In the genomic region with DNA sequence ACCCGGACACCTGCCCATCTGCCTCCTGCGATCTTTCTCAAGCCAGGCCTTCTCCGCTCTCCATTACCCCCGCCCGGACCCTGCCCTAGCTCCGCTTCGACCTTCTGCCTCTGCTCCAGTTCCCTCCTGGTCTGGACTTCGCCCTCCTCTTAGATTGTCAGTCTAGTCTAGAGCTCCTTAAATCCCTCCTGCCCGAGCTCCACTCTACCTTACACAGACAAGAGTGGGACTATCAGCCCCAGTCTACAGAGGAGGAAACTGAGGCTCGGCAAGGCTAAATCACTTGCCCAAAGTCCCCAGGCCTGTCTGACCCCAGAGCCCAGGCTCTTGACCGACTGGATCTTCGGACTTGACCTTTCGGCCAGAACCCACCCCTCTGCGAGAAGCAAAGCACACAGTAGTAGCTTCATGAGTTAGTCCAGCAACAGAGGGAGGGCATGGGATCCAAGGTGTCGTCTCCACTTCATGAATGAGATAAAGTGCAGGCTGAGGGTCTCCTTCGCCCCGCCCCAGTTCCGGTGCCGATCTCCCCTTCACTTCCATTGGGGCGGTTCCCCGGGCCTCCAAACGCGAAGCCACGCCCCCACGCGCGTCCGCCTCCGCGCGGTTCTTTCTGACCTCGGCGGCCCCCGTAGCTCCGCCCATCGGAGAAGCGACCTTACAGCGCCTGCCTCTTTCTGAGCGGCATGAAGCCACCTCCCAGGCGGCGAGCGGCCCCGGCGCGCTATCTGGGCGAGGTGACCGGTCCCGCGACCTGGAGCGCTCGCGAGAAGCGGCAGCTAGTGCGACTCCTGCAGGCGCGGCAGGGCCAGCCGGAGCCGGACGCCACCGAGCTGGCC, we compare ENCODE assay signal across 1 cellular context.
A peak's percentile ranks its signal among the peaks of the same experiment; 100 is the strongest.
TF ChIP-seq lines count a peak whose summit lies in the region.

A gene with protein sequence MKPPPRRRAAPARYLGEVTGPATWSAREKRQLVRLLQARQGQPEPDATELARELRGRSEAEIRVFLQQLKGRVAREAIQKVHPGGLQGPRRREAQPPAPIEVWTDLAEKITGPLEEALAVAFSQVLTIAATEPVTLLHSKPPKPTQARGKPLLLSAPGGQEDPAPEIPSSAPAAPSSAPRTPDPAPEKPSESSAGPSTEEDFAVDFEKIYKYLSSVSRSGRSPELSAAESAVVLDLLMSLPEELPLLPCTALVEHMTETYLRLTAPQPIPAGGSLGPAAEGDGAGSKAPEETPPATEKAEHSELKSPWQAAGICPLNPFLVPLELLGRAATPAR (plus strand): TSS at position 658 of the 839 bp plus-strand sequence. CDS start 29 bp downstream, at position 687.

TF ChIP-seq in SK-N-SH, 30 proteins besides CTCF, POLR2A, EP300 and RAD21 (continued from another document):
- TF ChIP-seq, protein P1, sequence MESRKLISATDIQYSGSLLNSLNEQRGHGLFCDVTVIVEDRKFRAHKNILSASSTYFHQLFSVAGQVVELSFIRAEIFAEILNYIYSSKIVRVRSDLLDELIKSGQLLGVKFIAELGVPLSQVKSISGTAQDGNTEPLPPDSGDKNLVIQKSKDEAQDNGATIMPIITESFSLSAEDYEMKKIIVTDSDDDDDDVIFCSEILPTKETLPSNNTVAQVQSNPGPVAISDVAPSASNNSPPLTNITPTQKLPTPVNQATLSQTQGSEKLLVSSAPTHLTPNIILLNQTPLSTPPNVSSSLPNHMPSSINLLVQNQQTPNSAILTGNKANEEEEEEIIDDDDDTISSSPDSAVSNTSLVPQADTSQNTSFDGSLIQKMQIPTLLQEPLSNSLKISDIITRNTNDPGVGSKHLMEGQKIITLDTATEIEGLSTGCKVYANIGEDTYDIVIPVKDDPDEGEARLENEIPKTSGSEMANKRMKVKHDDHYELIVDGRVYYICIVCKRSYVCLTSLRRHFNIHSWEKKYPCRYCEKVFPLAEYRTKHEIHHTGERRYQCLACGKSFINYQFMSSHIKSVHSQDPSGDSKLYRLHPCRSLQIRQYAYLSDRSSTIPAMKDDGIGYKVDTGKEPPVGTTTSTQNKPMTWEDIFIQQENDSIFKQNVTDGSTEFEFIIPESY (IDR thresholded peaks at IDR 0.05; ENCODE audit: borderline replicate concordance, low read depth) = no peak
- TF ChIP-seq SIN3A (IDR thresholded peaks at IDR 0.05; ENCODE audit: borderline replicate concordance, low read depth, low read length) (peak; percentile 76; the same call in 1 of the 2 replicates), NFIC (IDR thresholded peaks at IDR 0.05; ENCODE audit: borderline replicate concordance) (peak; percentile 37; the same call in 1 of the 2 replicates), TEAD4 (IDR thresholded peaks at IDR 0.05; ENCODE audit: borderline replicate concordance, insufficient read depth) (no peak), RCOR1 (IDR thresholded peaks at IDR 0.05; ENCODE audit: low read length) (peak; percentile 17; the same call in 1 of the 2 replicates), EZH2phosphoT487 (IDR thresholded peaks at IDR 0.05; ENCODE audit: borderline replicate concordance, low read depth) (no peak), MXI1 (IDR thresholded peaks at IDR 0.05; ENCODE audit: low read depth, low read length) (peak; percentile 56; the same call in 1 of the 2 replicates), RXRA (IDR thresholded peaks at IDR 0.05; ENCODE audit: borderline replicate concordance, low read depth) (no peak), FOSL2 (IDR thresholded peaks at IDR 0.05; ENCODE audit: borderline replicate concordance, low read depth) (no peak), GATA2 (CRISPR knock-in tag; IDR thresholded peaks at IDR 0.05) (no peak), JUND (IDR thresholded peaks at IDR 0.05) (no peak), FOXJ3 (CRISPR knock-in tag; IDR thresholded peaks at IDR 0.05) (no peak; the same call in 1 of the 2 replicates), FOXM1 (IDR thresholded peaks at IDR 0.05; ENCODE audit: low read depth) (no peak), SMC3 (IDR thresholded peaks at IDR 0.05; ENCODE audit: low read depth, low read length) (no peak), YY1 (IDR thresholded peaks at IDR 0.05; ENCODE audit: low read depth) (peak; percentile 34; the same call in 1 of the 2 replicates), CHD2 (IDR thresholded peaks at IDR 0.05; ENCODE audit: low read length, partially characterized antibody) (peak; percentile 59), RFX5 (IDR thresholded peaks at IDR 0.05; ENCODE audit: low read length) (no peak), POLR2AphosphoS5 (IDR thresholded peaks at IDR 0.05; ENCODE audit: low read depth, low read length) (peak; percentile 83)
- TF ChIP-seq, protein P2, sequence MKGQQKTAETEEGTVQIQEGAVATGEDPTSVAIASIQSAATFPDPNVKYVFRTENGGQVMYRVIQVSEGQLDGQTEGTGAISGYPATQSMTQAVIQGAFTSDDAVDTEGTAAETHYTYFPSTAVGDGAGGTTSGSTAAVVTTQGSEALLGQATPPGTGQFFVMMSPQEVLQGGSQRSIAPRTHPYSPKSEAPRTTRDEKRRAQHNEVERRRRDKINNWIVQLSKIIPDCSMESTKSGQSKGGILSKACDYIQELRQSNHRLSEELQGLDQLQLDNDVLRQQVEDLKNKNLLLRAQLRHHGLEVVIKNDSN (IDR thresholded peaks at IDR 0.05; ENCODE audit: borderline replicate concordance, low read depth) = no peak
- TF ChIP-seq, protein P3, sequence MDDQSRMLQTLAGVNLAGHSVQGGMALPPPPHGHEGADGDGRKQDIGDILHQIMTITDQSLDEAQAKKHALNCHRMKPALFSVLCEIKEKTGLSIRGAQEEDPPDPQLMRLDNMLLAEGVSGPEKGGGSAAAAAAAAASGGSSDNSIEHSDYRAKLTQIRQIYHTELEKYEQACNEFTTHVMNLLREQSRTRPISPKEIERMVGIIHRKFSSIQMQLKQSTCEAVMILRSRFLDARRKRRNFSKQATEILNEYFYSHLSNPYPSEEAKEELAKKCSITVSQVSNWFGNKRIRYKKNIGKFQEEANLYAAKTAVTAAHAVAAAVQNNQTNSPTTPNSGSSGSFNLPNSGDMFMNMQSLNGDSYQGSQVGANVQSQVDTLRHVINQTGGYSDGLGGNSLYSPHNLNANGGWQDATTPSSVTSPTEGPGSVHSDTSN (IDR thresholded peaks at IDR 0.05) = 0 out of 2 replicates have a peak, but pooled peaks have one; percentile 22
- TF ChIP-seq, protein P4, sequence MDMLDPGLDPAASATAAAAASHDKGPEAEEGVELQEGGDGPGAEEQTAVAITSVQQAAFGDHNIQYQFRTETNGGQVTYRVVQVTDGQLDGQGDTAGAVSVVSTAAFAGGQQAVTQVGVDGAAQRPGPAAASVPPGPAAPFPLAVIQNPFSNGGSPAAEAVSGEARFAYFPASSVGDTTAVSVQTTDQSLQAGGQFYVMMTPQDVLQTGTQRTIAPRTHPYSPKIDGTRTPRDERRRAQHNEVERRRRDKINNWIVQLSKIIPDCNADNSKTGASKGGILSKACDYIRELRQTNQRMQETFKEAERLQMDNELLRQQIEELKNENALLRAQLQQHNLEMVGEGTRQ (IDR thresholded peaks at IDR 0.05; ENCODE audit: borderline replicate concordance, low read depth, low read length) = no peak
TF ChIP-seq in SK-N-SH: peak in this region for 12.
